Comparison of ENCODE assay signal across 1 cellular context in the genomic region with DNA sequence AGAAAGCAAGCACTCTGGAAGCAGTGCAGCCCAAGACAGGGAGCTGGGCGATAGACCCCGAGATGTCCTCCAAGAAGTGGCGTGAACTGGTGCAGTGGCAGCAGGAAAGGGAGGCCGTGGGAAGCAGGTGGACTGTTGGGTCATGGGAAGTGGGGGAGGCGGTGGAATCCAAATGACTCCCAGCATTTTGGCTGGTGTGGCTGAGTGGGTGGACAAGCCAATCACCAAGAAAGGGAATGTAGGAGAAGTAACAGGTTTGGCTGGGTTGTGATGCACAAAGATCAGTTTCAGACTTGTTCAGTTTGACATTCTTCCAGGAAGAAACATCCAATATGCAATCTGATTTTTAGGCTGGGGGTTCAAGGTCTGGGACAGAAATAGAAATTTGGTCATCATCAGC.
TF ChIP-seq lines count a peak whose summit lies in the region.

No MANE protein-coding gene starts in this region.

TF ChIP-seq in WTC11, 78 proteins besides CTCF, POLR2A, EP300 and RAD21 (continued from another document):
- no peak for TF ChIP-seq AFF4 (CRISPR knock-in tag; IDR thresholded peaks at IDR 0.05; ENCODE audit: borderline replicate concordance)
- no peak for TF ChIP-seq AR (CRISPR knock-in tag; IDR thresholded peaks at IDR 0.05)
- TF ChIP-seq ZNF317 (CRISPR knock-in tag; IDR thresholded peaks at IDR 0.05; ENCODE audit: borderline replicate concordance, low read depth), result no peak
- no peak for TF ChIP-seq NFE2L1 (CRISPR knock-in tag; IDR thresholded peaks at IDR 0.05)
- TF ChIP-seq, protein P1, sequence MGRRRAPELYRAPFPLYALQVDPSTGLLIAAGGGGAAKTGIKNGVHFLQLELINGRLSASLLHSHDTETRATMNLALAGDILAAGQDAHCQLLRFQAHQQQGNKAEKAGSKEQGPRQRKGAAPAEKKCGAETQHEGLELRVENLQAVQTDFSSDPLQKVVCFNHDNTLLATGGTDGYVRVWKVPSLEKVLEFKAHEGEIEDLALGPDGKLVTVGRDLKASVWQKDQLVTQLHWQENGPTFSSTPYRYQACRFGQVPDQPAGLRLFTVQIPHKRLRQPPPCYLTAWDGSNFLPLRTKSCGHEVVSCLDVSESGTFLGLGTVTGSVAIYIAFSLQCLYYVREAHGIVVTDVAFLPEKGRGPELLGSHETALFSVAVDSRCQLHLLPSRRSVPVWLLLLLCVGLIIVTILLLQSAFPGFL (CRISPR knock-in tag; IDR thresholded peaks at IDR 0.05; ENCODE audit: borderline replicate concordance), result no peak
- no peak for TF ChIP-seq GABPB1 (CRISPR knock-in tag; IDR thresholded peaks at IDR 0.05)
- no peak for TF ChIP-seq FOXP1 (CRISPR knock-in tag; IDR thresholded peaks at IDR 0.05; ENCODE audit: borderline replicate concordance)
- TF ChIP-seq ETV6 (CRISPR knock-in tag; IDR thresholded peaks at IDR 0.05), result no peak
- no peak for TF ChIP-seq NFATC4 (CRISPR knock-in tag; IDR thresholded peaks at IDR 0.05)
